ENCODE assay signal across 9 cellular contexts in the genomic region with DNA sequence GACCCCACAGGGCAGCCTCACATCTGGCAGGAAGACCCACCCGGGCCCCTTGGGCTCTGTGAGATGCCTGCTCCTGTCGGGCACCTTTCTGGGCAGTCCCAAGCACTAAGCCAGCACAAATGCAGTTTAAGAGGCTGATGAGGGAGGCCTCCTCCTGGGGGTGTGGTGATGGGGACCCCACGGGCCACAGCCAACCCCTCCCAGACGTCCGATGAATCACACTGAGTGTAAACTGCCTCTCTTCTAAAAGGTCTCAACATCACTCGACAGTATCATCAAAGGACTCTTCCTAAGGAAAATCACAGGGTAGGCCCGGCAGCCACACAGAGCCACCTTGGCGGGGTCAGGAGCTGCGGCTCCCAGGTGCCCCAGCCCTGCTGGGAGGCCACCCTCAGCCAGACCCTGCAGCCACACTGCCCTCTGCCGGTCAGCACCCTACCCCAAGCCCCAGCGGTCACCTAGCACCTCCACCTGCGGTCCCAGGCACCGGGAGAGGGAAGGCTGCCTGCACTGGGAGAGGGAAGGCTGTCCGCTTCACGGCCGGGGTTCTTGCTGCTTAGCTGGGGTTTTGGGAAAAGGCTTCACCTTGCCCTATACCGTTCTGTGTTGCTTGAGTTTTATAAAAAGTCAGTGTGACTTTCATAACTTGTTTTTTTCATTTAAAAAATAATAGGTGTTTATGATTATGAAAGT. TPM values are rescaled to one million over a fixed set of nuclear protein-coding genes. Genes with fewer than 3 reads are reported as not detected.
A peak's percentile ranks its signal among the peaks of the same experiment; 100 is the strongest.
DNase-seq lines count a peak whose midpoint lies in the region; ATAC-seq and TF ChIP-seq lines count a peak whose summit lies in the region.
"Had no signal": no experiment of that assay in that cellular context is flagged by ENCODE, and none has a peak within 500 bp of the region (broad histone marks: within the 10 kb centered on the region; RNA-seq: fewer than 3 reads in every experiment).

No MANE protein-coding gene starts in this region.

- H3K27me3 ChIP-seq in smooth muscle cell (ENCODE audit: low read depth): peaks cover 33% of the 10 kb centered on the region

- intact Hi-C loops in left cardiac atrium (cut with DNase I): loop anchor here in 1 of 2 donors (5.0 kb wide), 1 partner anchor 84 kb away; no protein-coding TSS in a partner anchor

- DNase-seq in NCI-H1436 (lab: John Stamatoyannopoulos, UW): peak; percentile 2
- no peak for DNase-seq in NCI-H1436 treated with DMSO at 0.1 percent for 48 hours (lab: John Stamatoyannopoulos, UW)
- DNase-seq in NCI-H69 (lab: John Stamatoyannopoulos, UW): peak; percentile 44
- DNase-seq in activated effector memory CD4-positive, alpha-beta T cell treated with Interleukin-2 at 50 U/mL for 16 hours: peak; percentile 18
- peak; percentile 61 for DNase-seq in left cardiac atrium
- no peak for DNase-seq in smooth muscle cell (lab: John Stamatoyannopoulos, UW; ENCODE audit: unreplicated experiment)
- DNase-seq in effector CD4-positive, alpha-beta T cell: no peak

- H3K9ac ChIP-seq in smooth muscle cell (ENCODE audit: low read depth): no peak overlapping the region

- H3K4me2 ChIP-seq in smooth muscle cell: no peak overlapping the region

- H3K27ac ChIP-seq in smooth muscle cell (ENCODE audit: low read depth): no peak overlapping the region

- no peaks in the 10 kb centered on the region for H3F3A ChIP-seq in smooth muscle cell (ENCODE audit: low read depth)

- no peaks in the 10 kb centered on the region for H3K36me3 ChIP-seq in smooth muscle cell (ENCODE audit: low read depth)

- 36% methylated on average over 17 of the region's 17 CpGs for WGBS in smooth muscle cell (ENCODE audit: low lambda C conversion rate)

- no peaks in the 10 kb centered on the region for H3K79me2 ChIP-seq in smooth muscle cell (ENCODE audit: low read depth)

- no peaks in the 10 kb centered on the region for H3K9me3 ChIP-seq in smooth muscle cell (replicated peaks; ENCODE audit: low read depth)

- peak; percentile 58 for TF ChIP-seq CTCF in smooth muscle cell (IDR thresholded peaks at IDR 0.05; ENCODE audit: borderline replicate concordance, insufficient read depth, poor library complexity, severe bottlenecking)

- no peak for ATAC-seq in left cardiac atrium
- no peak for ATAC-seq in HG02870 (IDR thresholded peaks at IDR 0.05; ENCODE audit: unreplicated experiment)

- H4K20me1 ChIP-seq in smooth muscle cell (ENCODE audit: low read depth): peaks cover 2% of the 10 kb centered on the region

- no peaks in the 10 kb centered on the region for H3K4me1 ChIP-seq in smooth muscle cell (ENCODE audit: low read depth)

- no peak overlapping the region for H3K4me3 ChIP-seq in smooth muscle cell

- H2AFZ ChIP-seq in smooth muscle cell (ENCODE audit: low read depth): no peak overlapping the region

RNA-seq across cellular contexts. Expression of a gene that starts 3.8 kb away (rescaled TPM):
- 10 to 100 TPM; 12.4 to 20.7 TPM for total RNA-seq in left cardiac atrium
- total RNA-seq in smooth muscle cell: 5.8 and 22.4 TPM in 2 replicates
- polyA plus RNA-seq in smooth muscle cell: 10.3 and 21.3 TPM in 2 replicates

RNA-seq across cellular contexts. Expression of a gene that starts 27.2 kb away (rescaled TPM):
- total RNA-seq in left cardiac atrium (under 1 TPM in 1 of 2 donors, not detected in 1; 0.29 TPM), smooth muscle cell (not detected in 2 replicates)
- not detected in 2 replicates for polyA plus RNA-seq in smooth muscle cell
- total RNA-seq: CD4-positive, alpha-beta memory T cell had no signal
- polyA plus RNA-seq: CD4-positive, alpha-beta memory T cell had no signal

RNA-seq across cellular contexts. Expression of a gene that starts 42.8 kb away (rescaled TPM):
- total RNA-seq in left cardiac atrium: not detected
- 0.09 TPM in 1 of 2 replicates, not detected in the other for total RNA-seq in smooth muscle cell
- not detected in 2 replicates for polyA plus RNA-seq in smooth muscle cell
- total RNA-seq: CD4-positive, alpha-beta memory T cell had no signal
- polyA plus RNA-seq: CD4-positive, alpha-beta memory T cell had no signal

Comparison
In these comparisons a context has a peak if more than half of its experiments do, and no peak if none do; other contexts are left out.
1. DNase-seq: peak in NCI-H1436 (single experiment), NCI-H69 (single experiment), activated effector memory CD4-positive, alpha-beta T cell treated with Interleukin-2 at 50 U/mL for 16 hours (single experiment) and left cardiac atrium (single experiment); none in NCI-H1436 treated with DMSO at 0.1 percent for 48 hours (single experiment), smooth muscle cell (single experiment) and effector CD4-positive, alpha-beta T cell (single experiment).